In the genomic region with DNA sequence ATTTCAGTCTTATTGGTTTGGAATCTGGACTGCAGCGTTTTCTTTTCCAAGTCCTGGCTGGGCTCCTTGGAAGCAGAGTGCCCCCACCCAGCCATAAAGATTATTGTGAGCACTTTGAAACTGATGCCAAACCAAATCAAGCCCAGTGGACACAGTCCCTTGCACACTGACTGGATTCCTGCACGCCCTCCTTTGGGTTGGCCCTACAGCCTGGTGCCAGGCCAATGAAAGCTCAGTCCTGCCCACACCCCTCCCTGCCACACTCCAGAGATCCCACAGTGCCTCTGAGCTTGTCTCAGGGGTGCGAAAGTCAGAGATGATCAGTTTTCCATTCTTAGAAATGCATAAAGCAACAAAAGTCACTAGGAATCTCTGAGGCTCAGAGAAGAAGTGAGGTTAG, we compare ENCODE assay signal across 24 cellular contexts.
"Had no signal": no experiment of that assay in that cellular context is flagged by ENCODE, and none has a peak within 500 bp of the region (broad histone marks: within the 10 kb centered on the region; RNA-seq: fewer than 3 reads in every experiment).

No MANE protein-coding gene starts in this region.

- H3K27me3 Mint-ChIP-seq: brain had no signal

- DNase-seq: activated CD4-positive, alpha-beta T cell treated with anti-CD3 and anti-CD28 coated beads for 36 hours; activated CD8-positive, alpha-beta memory T cell treated with anti-CD3 and anti-CD28 coated beads, Interleukin-2, amount 50 U/mL, for 48 hours; activated CD8-positive, alpha-beta T cell treated with anti-CD3 and anti-CD28 coated beads for 36 hours; activated naive CD4-positive, alpha-beta T cell; dorsolateral prefrontal cortex; foreskin fibroblast; head of caudate nucleus; midbrain; naive thymus-derived CD8-positive, alpha-beta T cell; occipital lobe; sigmoid colon; stimulated activated CD4-positive, alpha-beta T cell treated with anti-CD3 and anti-CD28 coated beads, Interleukin-12 subunit alpha, Interleukin-12 subunit beta, amount 100 ng/mL, for 4 hours; stimulated activated naive CD4-positive, alpha-beta T cell treated with Interleukin-2 at 50 U/mL for 16 hours; T-cell; T1000 had no signal

- H3K4me1 ChIP-seq: esophagus muscularis mucosa, prostate gland, suprapubic skin had no signal

- H3K27me3 ChIP-seq: dorsolateral prefrontal cortex, esophagus muscularis mucosa, sigmoid colon, suprapubic skin had no signal

- FAIRE-seq: islet of Langerhans, urothelium cell line had no signal

- H3K27ac Mint-ChIP-seq: activated CD4-positive, alpha-beta T cell treated with anti-CD3 and anti-CD28 coated beads for 36 hours; activated CD8-positive, alpha-beta T cell treated with anti-CD3 and anti-CD28 coated beads for 36 hours; activated T-helper 1 cell treated with anti-CD3 and anti-CD28 coated beads, Interleukin-12 subunit alpha, Interleukin-12 subunit beta, Interleukin-2, Interleukin-4 antibody, amounts not matched to agents 30 ng/mL and 10 ng/mL and 1 ng/mL, durations not matched to agents 14 hours and 24 hours and 36 hours; T-cell had no signal

- H3K36me3 ChIP-seq: esophagus muscularis mucosa, prostate gland, sigmoid colon, suprapubic skin had no signal

- H3K4me3 ChIP-seq: dorsolateral prefrontal cortex, esophagus muscularis mucosa, lung, prostate gland, sigmoid colon, suprapubic skin had no signal

- H3K36me3 Mint-ChIP-seq: brain; naive thymus-derived CD8-positive, alpha-beta T cell; T-cell had no signal

- ATAC-seq: activated CD4-positive, alpha-beta T cell treated with anti-CD3 and anti-CD28 coated beads for 36 hours; activated CD8-positive, alpha-beta T cell treated with anti-CD3 and anti-CD28 coated beads for 36 hours; naive thymus-derived CD8-positive, alpha-beta T cell; T-cell had no signal

- H3K9me3 ChIP-seq: esophagus muscularis mucosa, prostate gland, sigmoid colon, suprapubic skin had no signal

- H3K27ac ChIP-seq: dorsolateral prefrontal cortex, esophagus muscularis mucosa, prostate gland, sigmoid colon, suprapubic skin, VCaP had no signal

- H3K9me3 Mint-ChIP-seq: activated CD8-positive, alpha-beta T cell treated with anti-CD3 and anti-CD28 coated beads for 36 hours; activated T-helper 1 cell treated with anti-CD3 and anti-CD28 coated beads, Interleukin-12 subunit alpha, Interleukin-12 subunit beta, Interleukin-2, Interleukin-4 antibody, amounts not matched to agents 30 ng/mL and 10 ng/mL and 1 ng/mL, durations not matched to agents 14 hours and 24 hours and 36 hours; brain; naive thymus-derived CD8-positive, alpha-beta T cell; T-cell had no signal

- H3K4me1 Mint-ChIP-seq: activated CD4-positive, alpha-beta T cell treated with anti-CD3 and anti-CD28 coated beads for 36 hours; naive thymus-derived CD8-positive, alpha-beta T cell; T-cell had no signal

- H3K4me3 Mint-ChIP-seq: activated CD4-positive, alpha-beta T cell treated with anti-CD3 and anti-CD28 coated beads for 36 hours; activated CD8-positive, alpha-beta T cell treated with anti-CD3 and anti-CD28 coated beads for 36 hours; activated T-helper 1 cell treated with anti-CD3 and anti-CD28 coated beads, Interleukin-12 subunit alpha, Interleukin-12 subunit beta, Interleukin-2, Interleukin-4 antibody, amounts not matched to agents 30 ng/mL and 10 ng/mL and 1 ng/mL, durations not matched to agents 14 hours and 24 hours and 36 hours; brain; naive thymus-derived CD8-positive, alpha-beta T cell; T-cell had no signal
